32 cellular contexts compared by ENCODE assay signal in the genomic region with DNA sequence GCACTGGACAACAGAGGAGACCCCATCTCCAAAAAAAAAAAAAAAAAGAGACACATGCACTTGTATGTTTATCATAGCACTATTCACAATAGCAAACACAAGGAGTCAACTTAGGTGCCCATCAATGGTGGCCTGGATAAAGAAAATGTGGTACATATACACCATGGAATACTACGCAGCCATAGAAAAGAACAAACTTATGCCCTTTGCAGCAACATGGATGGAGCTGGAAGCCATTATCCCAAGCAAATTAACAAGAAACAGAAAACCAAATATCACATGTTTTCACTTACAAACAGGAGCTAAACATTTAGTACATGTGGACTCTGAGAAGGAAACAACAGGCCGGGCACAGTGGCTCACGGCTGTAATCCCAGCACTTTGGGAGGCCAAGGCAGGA.
"Had no signal": no experiment of that assay in that cellular context is flagged by ENCODE, and none has a peak within 500 bp of the region (broad histone marks: within the 10 kb centered on the region; RNA-seq: fewer than 3 reads in every experiment).

No MANE protein-coding gene starts in this region.

- H3K4me1 Mint-ChIP-seq: activated CD8-positive, alpha-beta memory T cell treated with anti-CD3 and anti-CD28 coated beads, Interleukin-2, amount 10 ng/mL, durations not matched to agents 7 days and 5 days; activated naive CD8-positive, alpha-beta T cell treated with anti-CD3 and anti-CD28 coated beads, Interleukin-2, amount 50 U/mL, for 24 hours; brain; WTC11 had no signal

- H3K27ac Mint-ChIP-seq: activated CD4-positive, alpha-beta memory T cell treated with anti-CD3 and anti-CD28 coated beads, Interleukin-2, amount 10 ng/mL, durations not matched to agents 7 days and 5 days; activated CD4-positive, alpha-beta T cell treated with anti-CD3 and anti-CD28 coated beads for 36 hours; activated CD4-positive, alpha-beta T cell treated with anti-CD3 and anti-CD28 coated beads, Interleukin-2, amount 10 ng/mL, durations not matched to agents 7 days and 5 days; activated CD8-positive, alpha-beta memory T cell treated with anti-CD3 and anti-CD28 coated beads, Interleukin-2, amount 10 ng/mL, durations not matched to agents 7 days and 5 days; activated CD8-positive, alpha-beta T cell treated with anti-CD3 and anti-CD28 coated beads, Interleukin-2, amount 10 ng/mL, durations not matched to agents 7 days and 5 days; activated naive CD4-positive, alpha-beta T cell treated with anti-CD3 and anti-CD28 coated beads, Interleukin-2, amount 50 U/mL, for 24 hours; activated naive CD8-positive, alpha-beta T cell; activated naive CD8-positive, alpha-beta T cell treated with anti-CD3 and anti-CD28 coated beads, Interleukin-2, amount 10 ng/mL, durations not matched to agents 7 days and 5 days; activated naive CD8-positive, alpha-beta T cell treated with anti-CD3 and anti-CD28 coated beads, Interleukin-2, amount 50 U/mL, for 24 hours; activated T-cell treated with anti-CD3 and anti-CD28 coated beads, Interleukin-2, amount 50 U/mL, for 24 hours; brain; T-helper 1 cell treated with Interleukin-12 subunit alpha and Interleukin-12 subunit beta and Interleukin-4 antibody, amounts not matched to agents 30 μg/mL and 1 μg/mL, for 36 hours; T-helper 2 cell treated with Interferon-gamma antibody and Interleukin-4, amounts not matched to agents 5 μg/mL and 100 μg/mL, for 36 hours; WTC11 had no signal

- H3K9me3 Mint-ChIP-seq: activated naive CD4-positive, alpha-beta T cell treated with anti-CD3 and anti-CD28 coated beads, Interleukin-2, amount 50 U/mL, for 24 hours; activated naive CD8-positive, alpha-beta T cell treated with anti-CD3 and anti-CD28 coated beads, Interleukin-2, amount 10 ng/mL, durations not matched to agents 7 days and 5 days; activated T-cell treated with anti-CD3 and anti-CD28 coated beads, Interleukin-2, amount 50 U/mL, for 24 hours had no signal

- H3K36me3 Mint-ChIP-seq: WTC11 had no signal

- H3K36me3 ChIP-seq: ascending aorta, breast epithelium, WERI-Rb-1 had no signal

- H3K4me3 ChIP-seq: ascending aorta, breast epithelium had no signal

- H3K27me3 Mint-ChIP-seq: activated CD4-positive, alpha-beta memory T cell treated with anti-CD3 and anti-CD28 coated beads, Interleukin-2, amount 10 ng/mL, durations not matched to agents 7 days and 5 days; activated CD4-positive, alpha-beta T cell treated with anti-CD3 and anti-CD28 coated beads for 36 hours; activated CD4-positive, alpha-beta T cell treated with anti-CD3 and anti-CD28 coated beads, Interleukin-2, amount 10 ng/mL, durations not matched to agents 7 days and 5 days; activated CD8-positive, alpha-beta memory T cell treated with anti-CD3 and anti-CD28 coated beads, Interleukin-2, amount 10 ng/mL, durations not matched to agents 7 days and 5 days; activated naive CD4-positive, alpha-beta T cell treated with anti-CD3 and anti-CD28 coated beads, Interleukin-2, amount 50 U/mL, for 24 hours; activated naive CD8-positive, alpha-beta T cell; activated naive CD8-positive, alpha-beta T cell treated with anti-CD3 and anti-CD28 coated beads, Interleukin-2, amount 10 ng/mL, durations not matched to agents 7 days and 5 days; activated naive CD8-positive, alpha-beta T cell treated with anti-CD3 and anti-CD28 coated beads, Interleukin-2, amount 50 U/mL, for 24 hours; activated T-cell treated with anti-CD3 and anti-CD28 coated beads, Interleukin-2, amount 50 U/mL, for 24 hours had no signal

- H3K27ac ChIP-seq: ascending aorta, breast epithelium, WERI-Rb-1 had no signal

- H3K4me3 Mint-ChIP-seq: activated CD4-positive, alpha-beta memory T cell treated with anti-CD3 and anti-CD28 coated beads, Interleukin-2, amount 10 ng/mL, durations not matched to agents 7 days and 5 days; activated CD4-positive, alpha-beta T cell treated with anti-CD3 and anti-CD28 coated beads for 36 hours; activated CD4-positive, alpha-beta T cell treated with anti-CD3 and anti-CD28 coated beads, Interleukin-2, amount 10 ng/mL, durations not matched to agents 7 days and 5 days; activated CD8-positive, alpha-beta memory T cell treated with anti-CD3 and anti-CD28 coated beads, Interleukin-2, amount 10 ng/mL, durations not matched to agents 7 days and 5 days; activated CD8-positive, alpha-beta T cell treated with anti-CD3 and anti-CD28 coated beads, Interleukin-2, amount 10 ng/mL, durations not matched to agents 7 days and 5 days; activated naive CD4-positive, alpha-beta T cell treated with anti-CD3 and anti-CD28 coated beads, Interleukin-2, amount 50 U/mL, for 24 hours; activated naive CD8-positive, alpha-beta T cell; activated naive CD8-positive, alpha-beta T cell treated with anti-CD3 and anti-CD28 coated beads, Interleukin-2, amount 10 ng/mL, durations not matched to agents 7 days and 5 days; activated naive CD8-positive, alpha-beta T cell treated with anti-CD3 and anti-CD28 coated beads, Interleukin-2, amount 50 U/mL, for 24 hours; activated T-cell treated with anti-CD3 and anti-CD28 coated beads, Interleukin-2, amount 50 U/mL, for 24 hours; brain; T-helper 1 cell treated with Interleukin-12 subunit alpha and Interleukin-12 subunit beta and Interleukin-4 antibody, amounts not matched to agents 30 μg/mL and 1 μg/mL, for 36 hours; T-helper 2 cell treated with Interferon-gamma antibody and Interleukin-4, amounts not matched to agents 5 μg/mL and 100 μg/mL, for 36 hours; WTC11 had no signal

- DNase-seq: activated CD4-positive, alpha-beta memory T cell treated with anti-CD3 and anti-CD28 coated beads, Interleukin-2, amount 10 ng/mL, durations not matched to agents 7 days and 5 days; activated CD4-positive, alpha-beta T cell treated with anti-CD3 and anti-CD28 coated beads for 1 hour; activated CD4-positive, alpha-beta T cell treated with anti-CD3 and anti-CD28 coated beads for 36 hours; activated CD4-positive, alpha-beta T cell treated with anti-CD3 and anti-CD28 coated beads for 48 hours; activated CD4-positive, alpha-beta T cell treated with anti-CD3 and anti-CD28 coated beads, Interleukin-2, amount 10 ng/mL, durations not matched to agents 7 days and 5 days; activated CD4-positive, alpha-beta T cell treated with anti-CD3 and anti-CD28 coated beads, Interleukin-2, amount 50 U/mL, for 48 hours; activated CD4-positive, CD25-positive, alpha-beta regulatory T cell; activated CD8-positive, alpha-beta memory T cell treated with anti-CD3 and anti-CD28 coated beads for 24 hours; activated CD8-positive, alpha-beta memory T cell treated with anti-CD3 and anti-CD28 coated beads, Interleukin-2, amount 10 ng/mL, durations not matched to agents 7 days and 5 days; activated CD8-positive, alpha-beta memory T cell treated with anti-CD3 and anti-CD28 coated beads, Interleukin-2, amount 50 U/mL, for 48 hours; activated CD8-positive, alpha-beta T cell treated with anti-CD3 and anti-CD28 coated beads, Interleukin-2, amount 10 ng/mL, durations not matched to agents 7 days and 5 days; activated effector memory CD4-positive, alpha-beta T cell treated with Interleukin-2 at 50 U/mL for 16 hours; activated gamma-delta T cell; activated naive CD4-positive, alpha-beta T cell treated with Interleukin-2 at 50 U/mL for 16 hours; activated naive CD8-positive, alpha-beta T cell treated with anti-CD3 and anti-CD28 coated beads, Interleukin-2, amount 10 ng/mL, durations not matched to agents 7 days and 5 days; activated naive CD8-positive, alpha-beta T cell treated with anti-CD3 and anti-CD28 coated beads, Interleukin-2, amount 50 U/mL, for 24 hours; activated T-cell treated with anti-CD3 and anti-CD28 coated beads, Interleukin-2, amount 50 U/mL, for 24 hours; activated T-cell treated with anti-CD3 and anti-CD28 coated beads, Interleukin-2, amount 50 U/mL, for 48 hours; amygdala; anterior cingulate cortex; central memory CD4-positive, alpha-beta T cell; T-helper 1 cell; T-helper 9 cell; WERI-Rb-1 had no signal

- H3K27me3 ChIP-seq: ascending aorta, breast epithelium had no signal
